Comparison of ENCODE assay signal across 9 cellular contexts in genomic region chr1:97243973-97244560, GRCh38.
DNase-seq lines count a peak whose midpoint lies in the region; ATAC-seq and TF ChIP-seq lines count a peak whose summit lies in the region.
"Had no signal": no experiment of that assay in that cellular context is flagged by ENCODE, and none has a peak within 500 bp of the region (broad histone marks: within the 10 kb centered on the region; RNA-seq: fewer than 3 reads in every experiment).

No MANE protein-coding gene starts in this region.

- no peaks in the 10 kb centered on the region for H3K36me3 ChIP-seq in suprapubic skin

- no peak overlapping the region for H3K4me3 Mint-ChIP-seq in stimulated activated memory B cell treated with anti-CD40 and anti-IgM and Interleukin-4, amounts not matched to agents 10 μg/mL and 1 μg/mL and 100 μg/mL, for 72 hours
- H3K4me3 Mint-ChIP-seq: stimulated activated naive B cell treated with anti-CD40 and anti-IgM and Interleukin-4, amounts not matched to agents 10 μg/mL and 1 μg/mL and 100 μg/mL, for 72 hours had no signal

- H3K4me3 ChIP-seq in epithelial cell of esophagus (ENCODE audit: low read length) (no peak overlapping the region), suprapubic skin (no peak overlapping the region)

- no peak for TF ChIP-seq EP300 in suprapubic skin (IDR thresholded peaks at IDR 0.05)

- no peak overlapping the region for H3K27ac Mint-ChIP-seq in stimulated activated memory B cell treated with anti-CD40 and anti-IgM and Interleukin-4, amounts not matched to agents 10 μg/mL and 1 μg/mL and 100 μg/mL, for 72 hours
- H3K27ac Mint-ChIP-seq: stimulated activated naive B cell treated with anti-CD40 and anti-IgM and Interleukin-4, amounts not matched to agents 10 μg/mL and 1 μg/mL and 100 μg/mL, for 72 hours had no signal

- no peaks in the 10 kb centered on the region for H3K27me3 ChIP-seq in suprapubic skin

- no peak overlapping the region for H3K27ac ChIP-seq in C4-2B
- H3K27ac ChIP-seq in suprapubic skin = no peak overlapping the region

- H3K4me1 Mint-ChIP-seq in stimulated activated memory B cell treated with anti-CD40 and anti-IgM and Interleukin-4, amounts not matched to agents 10 μg/mL and 1 μg/mL and 100 μg/mL, for 72 hours = no peaks in the 10 kb centered on the region
- H3K4me1 Mint-ChIP-seq: stimulated activated naive B cell treated with anti-CD40 and anti-IgM and Interleukin-4, amounts not matched to agents 10 μg/mL and 1 μg/mL and 100 μg/mL, for 72 hours had no signal

- WGBS in suprapubic skin = 91% methylated on average over 2 of the region's 2 CpGs

- no peak for TF ChIP-seq POLR2A in suprapubic skin (IDR thresholded peaks at IDR 0.05)

- H3K36me3 Mint-ChIP-seq in stimulated activated memory B cell treated with anti-CD40 and anti-IgM and Interleukin-4, amounts not matched to agents 10 μg/mL and 1 μg/mL and 100 μg/mL, for 72 hours = peaks cover 5% of the 10 kb centered on the region

- DNase-seq in NAMALWA (ENCODE audit: low spot score) = peak; percentile 53
- DNase-seq in epithelial cell of esophagus (ENCODE audit: low read depth) = peak; percentile 47
- DNase-seq in suprapubic skin (ENCODE audit: low spot score in 2 of 2) = no peak
- DNase-seq in NCI-H2081 treated with DMSO at 0.1 percent for 48 hours (lab: John Stamatoyannopoulos, UW) = no peak
- DNase-seq in HK-2 (ENCODE audit: unreplicated experiment) = no peak
- DNase-seq: stimulated activated naive B cell treated with anti-CD40 and anti-IgM and Interleukin-4, amounts not matched to agents 10 μg/mL and 1 μg/mL and 100 μg/mL, for 72 hours had no signal

- ATAC-seq in GM19328 (IDR thresholded peaks at IDR 0.05; ENCODE audit: unreplicated experiment) = peak; percentile 61
- no peak for ATAC-seq in stimulated activated memory B cell treated with anti-CD40 and anti-IgM and Interleukin-4, amounts not matched to agents 10 μg/mL and 1 μg/mL and 100 μg/mL, for 72 hours

- no peaks in the 10 kb centered on the region for H3K4me1 ChIP-seq in suprapubic skin

- peak; percentile 77 for TF ChIP-seq CTCF in C4-2B (conservative IDR thresholded peaks at IDR 0.05)
- TF ChIP-seq CTCF in epithelial cell of esophagus (IDR thresholded peaks at IDR 0.05; ENCODE audit: insufficient read depth, low read depth, low read length, missing control alignments) = peak; percentile 35
- no peak for TF ChIP-seq CTCF in suprapubic skin (IDR thresholded peaks at IDR 0.05)

- H3K27me3 Mint-ChIP-seq in stimulated activated memory B cell treated with anti-CD40 and anti-IgM and Interleukin-4, amounts not matched to agents 10 μg/mL and 1 μg/mL and 100 μg/mL, for 72 hours = no peaks in the 10 kb centered on the region
- H3K27me3 Mint-ChIP-seq: stimulated activated naive B cell treated with anti-CD40 and anti-IgM and Interleukin-4, amounts not matched to agents 10 μg/mL and 1 μg/mL and 100 μg/mL, for 72 hours had no signal

- H3K9me3 Mint-ChIP-seq in stimulated activated memory B cell treated with anti-CD40 and anti-IgM and Interleukin-4, amounts not matched to agents 10 μg/mL and 1 μg/mL and 100 μg/mL, for 72 hours = peaks cover under 1% of the 10 kb centered on the region

- no peaks in the 10 kb centered on the region for H3K9me3 ChIP-seq in suprapubic skin

Comparison
In these comparisons a context has a peak if more than half of its experiments do, and no peak if none do; other contexts are left out.
1. CTCF ChIP-seq: peak in C4-2B (single experiment) and epithelial cell of esophagus (single experiment); none in suprapubic skin (0 of 2).
2. DNase-seq: peak in NAMALWA (single experiment) and epithelial cell of esophagus (single experiment); none in suprapubic skin (0 of 2), NCI-H2081 treated with DMSO at 0.1 percent for 48 hours (single experiment) and HK-2 (single experiment).